Comparison of ENCODE assay signal across 25 cellular contexts in the genomic region with DNA sequence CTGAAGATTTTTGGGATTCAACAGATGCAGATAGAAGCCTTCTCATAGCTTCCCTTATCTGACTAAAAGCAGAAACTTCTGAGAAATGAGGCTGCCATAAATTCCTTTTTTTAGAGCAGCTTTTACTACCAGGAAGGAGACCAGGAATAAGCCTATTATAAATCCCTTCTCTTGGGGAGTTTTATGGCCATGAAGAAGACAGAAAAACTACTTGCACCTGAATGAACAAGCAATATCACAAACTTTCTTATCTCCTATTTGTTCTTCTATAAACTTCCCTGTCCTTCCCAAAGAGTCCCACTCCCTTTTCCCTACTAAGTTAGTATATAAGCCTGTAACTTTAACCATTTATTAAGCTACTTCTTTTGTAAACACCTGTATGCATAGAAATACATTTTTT.
"Had no signal": no experiment of that assay in that cellular context is flagged by ENCODE, and none has a peak within 500 bp of the region (broad histone marks: within the 10 kb centered on the region; RNA-seq: fewer than 3 reads in every experiment).

No MANE protein-coding gene starts in this region.

- H3K79me2 ChIP-seq: parathyroid adenoma had no signal

- H3K9me3 ChIP-seq: neutrophil, psoas muscle, right lobe of liver, sigmoid colon, stomach, thoracic aorta, thyroid gland, tibial nerve, upper lobe of right lung, uterus had no signal

- H3K36me3 ChIP-seq: neutrophil, right lobe of liver, sigmoid colon, stomach, thoracic aorta, thyroid gland, tibial nerve, upper lobe of right lung, uterus had no signal

- H3K4me3 ChIP-seq: psoas muscle, right lobe of liver, sigmoid colon, stomach, thoracic aorta, thyroid gland, tibial nerve, upper lobe of right lung, uterus had no signal

- H3K9ac ChIP-seq: parathyroid adenoma had no signal

- H3K27ac ChIP-seq: neutrophil, parathyroid adenoma, psoas muscle, right lobe of liver, sigmoid colon, stomach, thoracic aorta, thyroid gland, tibial nerve, upper lobe of right lung, uterus had no signal

- H2AFZ ChIP-seq: parathyroid adenoma had no signal

- H3K27me3 ChIP-seq: neutrophil, right lobe of liver, sigmoid colon, stomach, thyroid gland, tibial nerve, upper lobe of right lung, uterus had no signal

- H3K4me1 ChIP-seq: parathyroid adenoma, psoas muscle, right lobe of liver, sigmoid colon, stomach, thyroid gland, tibial nerve, upper lobe of right lung, uterus had no signal

- ATAC-seq: naive thymus-derived CD8-positive, alpha-beta T cell; natural killer cell treated with Interleukin-12 subunit alpha and Interleukin-12 subunit beta and Interleukin-15 and Interleukin-18, amount 100 ng/mL, for 72 hours; psoas muscle; right cardiac atrium; right lobe of liver; stimulated activated effector memory CD8-positive, alpha-beta T cell treated with anti-CD3 and anti-CD28 coated beads, Interleukin-12 subunit alpha, Interleukin-12 subunit beta, amount 100 ng/mL, for 72 hours; stimulated activated naive B cell treated with anti-CD40 and anti-IgM and Interleukin-4, amounts not matched to agents 10 μg/mL and 1 μg/mL and 100 μg/mL, for 72 hours; upper lobe of right lung had no signal

- DNase-seq: naive thymus-derived CD8-positive, alpha-beta T cell; nephron progenitor cell; nucleus accumbens; posterior cingulate gyrus; psoas muscle; right cardiac atrium; right lobe of liver; sigmoid colon; small intestine; stimulated activated CD4-positive, alpha-beta T cell treated with anti-CD3 and anti-CD28 coated beads, Interleukin-15, amount 100 ng/mL, for 24 hours; stimulated activated CD4-positive, alpha-beta T cell treated with anti-CD3 and anti-CD28 coated beads, Interleukin-2, amount 100 ng/mL, for 24 hours; stimulated activated CD4-positive, alpha-beta T cell treated with anti-CD3 and anti-CD28 coated beads, Interleukin-2, amount 100 ng/mL, for 48 hours; stimulated activated CD4-positive, alpha-beta T cell treated with anti-CD3 and anti-CD28 coated beads, Interleukin-4, amount 100 ng/mL, for 24 hours; stimulated activated naive B cell treated with anti-CD40 and anti-IgM and Interleukin-4, amounts not matched to agents 10 μg/mL and 1 μg/mL and 100 μg/mL, for 72 hours; stimulated activated naive CD4-positive, alpha-beta T cell treated with Interleukin-2 at 50 U/mL for 16 hours; stomach; thyroid gland; upper lobe of right lung; uterus had no signal
